13 cellular contexts compared by ENCODE assay signal in the genomic region with DNA sequence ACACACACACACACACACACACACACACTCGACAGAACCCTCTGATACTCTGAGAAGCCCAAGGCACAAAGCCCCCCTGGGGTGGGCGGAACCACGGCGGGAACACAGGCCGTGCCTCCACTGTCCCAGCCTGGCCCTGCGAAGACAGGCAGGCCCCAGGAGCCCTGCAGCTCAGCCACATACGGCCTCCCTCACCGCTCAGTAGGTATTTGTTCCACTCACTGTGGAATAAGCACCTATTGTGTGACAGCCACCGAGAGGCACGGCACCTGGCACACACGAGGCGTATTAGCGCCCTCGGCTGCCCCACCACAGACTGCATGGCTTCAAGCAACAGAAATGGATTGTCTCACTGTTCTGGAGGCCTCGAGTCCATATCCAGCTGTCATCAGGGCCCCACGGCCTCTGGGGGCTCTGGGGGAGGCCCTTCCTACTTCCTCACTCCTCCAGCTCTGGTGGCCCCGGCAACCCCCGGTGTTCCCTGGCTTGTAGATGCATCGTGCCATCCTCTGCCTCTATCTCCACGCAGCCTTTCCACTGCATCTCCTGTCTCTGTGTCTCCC.
DNase-seq lines count a peak whose midpoint lies in the region; ATAC-seq, FAIRE-seq and TF ChIP-seq lines count a peak whose summit lies in the region.
"Had no signal": no experiment of that assay in that cellular context is flagged by ENCODE, and none has a peak within 500 bp of the region (broad histone marks: within the 10 kb centered on the region; RNA-seq: fewer than 3 reads in every experiment).

No MANE protein-coding gene starts in this region.

- no peak for FAIRE-seq in GM12892 (lab: Jason Lieb, UNC)
- FAIRE-seq: GM12878 had no signal

- H3K27ac ChIP-seq in left ventricle myocardium inferior (replicated peaks) (peak overlapping the region; percentile 83), muscle layer of colon (ENCODE audit: low read depth, low read length) (peak overlapping the region; percentile 36), GM23248 (no peak overlapping the region)

- H3F3A ChIP-seq in GM23248 (ENCODE audit: insufficient read depth) = peaks cover 21% of the 10 kb centered on the region

- no peaks in the 10 kb centered on the region for H3K9me3 ChIP-seq in left ventricle myocardium inferior (replicated peaks)
- no peaks in the 10 kb centered on the region for H3K9me3 ChIP-seq in muscle layer of colon (ENCODE audit: low read length)
- H3K9me3 ChIP-seq in GM23248 (ENCODE audit: low read depth) = no peaks in the 10 kb centered on the region

- no peak for ATAC-seq in Right ventricle myocardium superior (ENCODE audit: poor library complexity)
- ATAC-seq in central memory CD8-positive, alpha-beta T cell (replicated peaks; ENCODE audit: extremely low read depth, poor library complexity, severe bottlenecking) = no peak
- ATAC-seq in HG03520 (IDR thresholded peaks at IDR 0.05; ENCODE audit: unreplicated experiment) = no peak
- ATAC-seq: GM12878; naive thymus-derived CD8-positive, alpha-beta T cell had no signal

- no peak overlapping the region for H2AFZ ChIP-seq in GM23248

- peaks cover 86% of the 10 kb centered on the region for H3K79me2 ChIP-seq in GM23248 (ENCODE audit: insufficient read depth)

- H3K4me2 ChIP-seq in GM23248 (ENCODE audit: unreplicated experiment) = no peak overlapping the region

- no peak for DNase-seq in left ventricle myocardium inferior
- DNase-seq in Right ventricle myocardium superior = no peak
- no peak for DNase-seq in central memory CD8-positive, alpha-beta T cell (ENCODE audit: low spot score in 2 of 2)
- no peak for DNase-seq in GM23248
- DNase-seq in NCI-H446 treated with DMSO at 0.1 percent for 48 hours (lab: John Stamatoyannopoulos, UW) = no peak
- DNase-seq in GM12892 (ENCODE audit: insufficient read length) = no peak
- DNase-seq: activated B cell treated with CpG ODN at 0.5 μM for 24 hours; DMS79 treated with DMSO at 0.1 percent for 48 hours; naive thymus-derived CD8-positive, alpha-beta T cell; SHP77 treated with DMSO at 0.1 percent for 48 hours had no signal

- no peaks in the 10 kb centered on the region for H3K27me3 Mint-ChIP-seq in central memory CD8-positive, alpha-beta T cell
- H3K27me3 Mint-ChIP-seq: activated B cell treated with CpG ODN at 0.5 μM for 24 hours had no signal

- in situ Hi-C loops in GM23248 (cut with MboI) = no loop called here

- intact Hi-C loops in left ventricle myocardium inferior (cut with micrococcal nuclease) (no loop called here), Right ventricle myocardium superior (cut with DNase I) (no loop called here)

- no peak for TF ChIP-seq CTCF in left ventricle myocardium inferior (IDR thresholded peaks at IDR 0.05; ENCODE audit: borderline replicate concordance)

- H3K9ac ChIP-seq in muscle layer of colon (ENCODE audit: low read length) = peak overlapping the region; percentile 8
- no peak overlapping the region for H3K9ac ChIP-seq in GM23248

- H3K4me1 Mint-ChIP-seq in central memory CD8-positive, alpha-beta T cell = peaks cover 53% of the 10 kb centered on the region

- H3K36me3 Mint-ChIP-seq in central memory CD8-positive, alpha-beta T cell (ENCODE audit: insufficient read depth) = peaks cover 4% of the 10 kb centered on the region

- H3K4me1 ChIP-seq in left ventricle myocardium inferior (peaks cover 96% of the 10 kb centered on the region), muscle layer of colon (ENCODE audit: insufficient read depth, low read length) (peaks cover 95% of the 10 kb centered on the region), GM23248 (ENCODE audit: insufficient read depth) (peaks cover 39% of the 10 kb centered on the region)

- H3K4me3 Mint-ChIP-seq in central memory CD8-positive, alpha-beta T cell = no peak overlapping the region
- H3K4me3 Mint-ChIP-seq: activated B cell treated with CpG ODN at 0.5 μM for 24 hours had no signal

- H3K9me2 ChIP-seq in GM23248 (ENCODE audit: insufficient read depth) = no peaks in the 10 kb centered on the region

- peaks cover 4% of the 10 kb centered on the region; the same call in 1 of the 2 replicates for H4K20me1 ChIP-seq in GM23248 (ENCODE audit: insufficient read depth)

- H3K36me3 ChIP-seq in left ventricle myocardium inferior = no peaks in the 10 kb centered on the region
- H3K36me3 ChIP-seq in muscle layer of colon (ENCODE audit: insufficient read depth, low read length) = peaks cover 9% of the 10 kb centered on the region
- H3K36me3 ChIP-seq in GM23248 (ENCODE audit: low read depth) = no peaks in the 10 kb centered on the region

- H3K4me3 ChIP-seq in left ventricle myocardium inferior = no peak overlapping the region
- H3K4me3 ChIP-seq in muscle layer of colon (ENCODE audit: low read depth in 1 of 2, low read length in 2 of 2) = no peak overlapping the region
- no peak overlapping the region for H3K4me3 ChIP-seq in GM23248
- H3K4me3 ChIP-seq: GM12878 had no signal

- H3K9me3 Mint-ChIP-seq in central memory CD8-positive, alpha-beta T cell = no peaks in the 10 kb centered on the region
- H3K9me3 Mint-ChIP-seq: activated B cell treated with CpG ODN at 0.5 μM for 24 hours; naive thymus-derived CD8-positive, alpha-beta T cell had no signal

- H3K27me3 ChIP-seq in left ventricle myocardium inferior (ENCODE audit: low read depth) (no peaks in the 10 kb centered on the region), muscle layer of colon (ENCODE audit: control insufficient read depth in 1 of 2, insufficient read depth in 2 of 2, low read length in 2 of 2) (no peaks in the 10 kb centered on the region), GM23248 (replicated peaks; ENCODE audit: insufficient read depth) (no peaks in the 10 kb centered on the region)

- H3K27ac Mint-ChIP-seq in central memory CD8-positive, alpha-beta T cell (ENCODE audit: low read depth) = peak overlapping the region; percentile 13
- H3K27ac Mint-ChIP-seq: activated B cell treated with CpG ODN at 0.5 μM for 24 hours had no signal

- 82 to 83% methylated on average over 18 to 20 of the region's 20 CpGs for WGBS in GM23248 (ENCODE audit: low coverage in 1 of 2, low lambda C conversion rate in 2 of 2, missing lambda C conversion rate in 2 of 2), 2 experiments

- no peak for TF ChIP-seq POLR2A in GM12892 (IDR thresholded peaks at IDR 0.05; ENCODE audit: low read depth, low read length)
